ENCODE assay signal across 8 cellular contexts in the genomic region with DNA sequence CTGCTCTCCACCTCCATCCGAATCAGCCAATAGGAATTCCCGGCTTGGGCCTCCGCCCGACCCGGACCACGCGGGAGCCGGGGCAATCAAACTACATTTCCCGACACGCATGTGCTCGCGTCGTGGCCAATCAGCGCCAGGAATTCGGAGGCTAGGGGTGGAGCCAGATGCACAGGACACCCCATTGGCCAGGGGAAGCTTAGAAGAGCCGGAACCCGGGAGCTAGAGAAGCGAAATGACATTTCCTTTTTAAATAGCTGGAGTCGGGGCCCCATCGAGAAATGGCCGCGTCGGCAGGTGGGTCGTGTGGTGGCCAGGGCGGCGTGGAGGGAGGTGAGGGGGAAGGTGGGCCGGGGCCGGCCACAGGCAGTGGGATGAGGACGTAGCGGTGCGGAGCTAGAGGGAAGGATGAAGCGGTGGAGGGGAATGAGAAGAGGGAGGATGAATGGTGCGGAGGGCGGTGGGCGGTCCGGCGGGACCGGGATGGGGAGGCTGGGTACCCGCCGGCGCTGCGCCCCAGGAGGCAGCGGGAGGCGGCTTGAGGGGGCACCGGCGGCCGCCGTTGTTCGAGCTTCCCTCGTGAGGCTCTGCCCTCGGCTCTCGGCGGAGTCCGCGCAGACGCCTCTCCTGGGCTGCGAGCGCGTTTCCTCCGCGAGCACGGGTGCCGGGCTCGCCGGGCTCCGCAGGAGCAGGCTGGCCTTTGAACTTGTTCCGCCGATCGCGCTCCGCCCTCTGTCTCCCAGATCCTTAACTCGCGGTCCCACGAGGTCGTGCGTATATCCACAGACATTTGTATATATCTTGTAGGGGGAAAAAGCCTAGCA. TPM values are rescaled to one million over a fixed set of nuclear protein-coding genes. Genes with fewer than 3 reads are reported as not detected.
DNase-seq lines count a peak whose midpoint lies in the region; ATAC-seq, FAIRE-seq and TF ChIP-seq lines count a peak whose summit lies in the region.

A gene with protein sequence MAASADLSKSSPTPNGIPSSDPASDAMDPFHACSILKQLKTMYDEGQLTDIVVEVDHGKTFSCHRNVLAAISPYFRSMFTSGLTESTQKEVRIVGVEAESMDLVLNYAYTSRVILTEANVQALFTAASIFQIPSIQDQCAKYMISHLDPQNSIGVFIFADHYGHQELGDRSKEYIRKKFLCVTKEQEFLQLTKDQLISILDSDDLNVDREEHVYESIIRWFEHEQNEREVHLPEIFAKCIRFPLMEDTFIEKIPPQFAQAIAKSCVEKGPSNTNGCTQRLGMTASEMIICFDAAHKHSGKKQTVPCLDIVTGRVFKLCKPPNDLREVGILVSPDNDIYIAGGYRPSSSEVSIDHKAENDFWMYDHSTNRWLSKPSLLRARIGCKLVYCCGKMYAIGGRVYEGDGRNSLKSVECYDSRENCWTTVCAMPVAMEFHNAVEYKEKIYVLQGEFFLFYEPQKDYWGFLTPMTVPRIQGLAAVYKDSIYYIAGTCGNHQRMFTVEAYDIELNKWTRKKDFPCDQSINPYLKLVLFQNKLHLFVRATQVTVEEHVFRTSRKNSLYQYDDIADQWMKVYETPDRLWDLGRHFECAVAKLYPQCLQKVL (plus strand): TSS at position 233 of the 824 bp plus-strand sequence. CDS start 49 bp downstream, at position 282.

- H3K4me1 ChIP-seq in iPS-20b (ENCODE audit: insufficient read depth, low read length) (peaks cover 9% of the 10 kb centered on the region; the same call in 1 of the 2 replicates), skeletal muscle tissue (ENCODE audit: control insufficient read depth in 3 of 3, insufficient read depth in 3 of 3, low read length in 3 of 3) (peaks cover 11 to 15% (median 14%) of the 10 kb centered on the region in 3 donors)

- peak; percentile 99 for DNase-seq in AG08395 (ENCODE audit: low spot score)
- DNase-seq in NCI-H2227 treated with DMSO at 0.1 percent for 48 hours (lab: John Stamatoyannopoulos, UW), result peak; percentile 92
- DNase-seq in bronchial epithelial cell (ENCODE audit: low read depth), result peak; percentile 97

- H3K4me3 ChIP-seq in WI38 (ENCODE audit: low read depth, low read length) (peak within 1 kb of the TSS; percentile 71), bronchial epithelial cell (ENCODE audit: low read depth, low read length) (peak within 1 kb of the TSS; percentile 96), iPS-20b (ENCODE audit: low read length) (peak within 1 kb of the TSS; percentile 83), skeletal muscle tissue (ENCODE audit: low read length in 3 of 3) (peak within 1 kb of the TSS; percentile 79 to 87 (median 84))

- H3K36me3 ChIP-seq in bronchial epithelial cell (ENCODE audit: control insufficient read depth, insufficient read depth, low read length) (no peaks in the 10 kb centered on the region), iPS-20b (ENCODE audit: insufficient read depth, low read depth, low read length) (peaks cover 3% of the 10 kb centered on the region; the same call in 1 of the 2 replicates), skeletal muscle tissue (ENCODE audit: control insufficient read depth in 3 of 3, insufficient read depth in 3 of 3, low read length in 3 of 3) (no peaks in the 10 kb centered on the region)

- ATAC-seq in GM18909 (IDR thresholded peaks at IDR 0.05; ENCODE audit: poor library complexity, unreplicated experiment), result peak; percentile 96
- ATAC-seq in HG03159 (IDR thresholded peaks at IDR 0.05; ENCODE audit: unreplicated experiment), result peak; percentile 93

- H3K27ac ChIP-seq in iPS-20b (ENCODE audit: low read length) (no peak within 1 kb of the TSS), skeletal muscle tissue (ENCODE audit: low read depth, low read length) (peak within 1 kb of the TSS; percentile 59)

- peak within 1 kb of the TSS; percentile 74; the same call in 1 of the 2 replicates for H3K9ac ChIP-seq in iPS-20b (ENCODE audit: low read depth, low read length)
- H3K9ac ChIP-seq in skeletal muscle tissue (ENCODE audit: low read depth in 1 of 3, low read length in 3 of 3), result peak within 1 kb of the TSS; percentile 75 to 78 (median 77)

- TF ChIP-seq CTCF in WI38 (IDR thresholded peaks at IDR 0.05; ENCODE audit: low read depth, low read length) (no peak), bronchial epithelial cell (IDR thresholded peaks at IDR 0.05; ENCODE audit: insufficient read depth, low read length, severe bottlenecking) (no peak)

- H3K9me3 ChIP-seq in iPS-20b (ENCODE audit: insufficient read depth, low read depth, low read length), result no peaks in the 10 kb centered on the region
- H3K9me3 ChIP-seq in skeletal muscle tissue (ENCODE audit: control insufficient read depth in 3 of 3, low read length in 3 of 3), result no peaks in the 10 kb centered on the region

- H3K27me3 ChIP-seq in bronchial epithelial cell (ENCODE audit: control insufficient read depth, insufficient read depth, low read length), result no peaks in the 10 kb centered on the region
- H3K27me3 ChIP-seq in iPS-20b (ENCODE audit: insufficient read depth, low read length), result peaks cover 9% of the 10 kb centered on the region
- H3K27me3 ChIP-seq in skeletal muscle tissue (ENCODE audit: control insufficient read depth in 3 of 3, insufficient read depth in 3 of 3, low read length in 3 of 3), result no peaks in the 10 kb centered on the region

- peak; percentile 40 for FAIRE-seq in bronchial epithelial cell (lab: Jason Lieb, UNC)

RNA-seq across cellular contexts. Expression of the gene that starts here (rescaled TPM):
- 1.6 and 2.0 TPM in 2 replicates for total RNA-seq in bronchial epithelial cell
- 3.1 TPM for total RNA-seq in skeletal muscle tissue
